20 cellular contexts compared by ENCODE assay signal in the genomic region with DNA sequence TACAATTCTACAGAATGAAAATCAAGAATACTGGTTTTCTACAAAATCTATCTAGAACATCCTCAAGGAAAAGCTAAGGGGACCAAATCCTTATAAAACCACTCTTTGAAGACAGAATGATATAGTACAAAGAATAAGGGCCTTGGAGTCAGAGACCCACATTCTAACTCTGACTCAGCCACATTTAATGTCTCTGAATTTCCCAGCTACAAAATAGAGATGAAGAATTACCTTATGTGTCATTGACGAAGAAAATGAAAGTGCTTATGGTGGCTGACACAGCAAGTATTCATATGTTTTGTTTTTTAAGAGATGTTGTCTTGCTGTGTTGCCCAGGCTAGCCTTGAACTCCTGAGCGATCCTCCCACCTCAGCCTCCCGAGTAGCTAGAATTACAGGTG. TPM values are rescaled to one million over a fixed set of nuclear protein-coding genes. Genes with fewer than 3 reads are reported as not detected.
DNase-seq lines count a peak whose midpoint lies in the region; ATAC-seq, FAIRE-seq and TF ChIP-seq lines count a peak whose summit lies in the region.
"Had no signal": no experiment of that assay in that cellular context is flagged by ENCODE, and none has a peak within 500 bp of the region (broad histone marks: within the 10 kb centered on the region; RNA-seq: fewer than 3 reads in every experiment).

No MANE protein-coding gene starts in this region.

- H2AFZ ChIP-seq in astrocyte (ENCODE audit: low read depth, low read length), result no peak overlapping the region
- no peak overlapping the region for H2AFZ ChIP-seq in hepatocyte
- H2AFZ ChIP-seq in PC-9, result no peak overlapping the region

- peaks cover 33% of the 10 kb centered on the region for H3K36me3 Mint-ChIP-seq in activated CD4-positive, alpha-beta T cell treated with anti-CD3 and anti-CD28 coated beads for 36 hours (ENCODE audit: low read depth)
- H3K36me3 Mint-ChIP-seq in CD8-positive, alpha-beta T cell, result peaks cover 67% of the 10 kb centered on the region
- peaks cover 8% of the 10 kb centered on the region for H3K36me3 Mint-ChIP-seq in astrocyte (ENCODE audit: low read depth, unreplicated experiment)
- H3K36me3 Mint-ChIP-seq in nephron (ENCODE audit: low read depth), result peaks cover 36% of the 10 kb centered on the region

- no peak overlapping the region for H3K9ac ChIP-seq in astrocyte (ENCODE audit: low read length)

- no peaks in the 10 kb centered on the region for H3K9me3 Mint-ChIP-seq in activated CD4-positive, alpha-beta T cell treated with anti-CD3 and anti-CD28 coated beads for 36 hours (ENCODE audit: low read depth)
- no peaks in the 10 kb centered on the region for H3K9me3 Mint-ChIP-seq in CD8-positive, alpha-beta T cell
- no peaks in the 10 kb centered on the region for H3K9me3 Mint-ChIP-seq in astrocyte (ENCODE audit: unreplicated experiment)
- peaks cover 2% of the 10 kb centered on the region for H3K9me3 Mint-ChIP-seq in nephron
- H3K9me3 Mint-ChIP-seq: CD4-positive, CD25-positive, alpha-beta regulatory T cell; HFFc6 had no signal

- H4K20me1 ChIP-seq in astrocyte (ENCODE audit: insufficient read depth, low read length) (no peaks in the 10 kb centered on the region), hepatocyte (ENCODE audit: insufficient read depth, poor library complexity, severe bottlenecking) (no peaks in the 10 kb centered on the region), PC-9 (ENCODE audit: insufficient read depth) (no peaks in the 10 kb centered on the region)

- H3K4me1 ChIP-seq in CD8-positive, alpha-beta T cell (ENCODE audit: insufficient read depth, low read length), result no peaks in the 10 kb centered on the region
- H3K4me1 ChIP-seq in astrocyte (ENCODE audit: insufficient read depth, low read length) (no peaks in the 10 kb centered on the region), hepatocyte (ENCODE audit: insufficient read depth) (no peaks in the 10 kb centered on the region), PC-9 (replicated peaks; ENCODE audit: insufficient read depth) (no peaks in the 10 kb centered on the region)
- H3K4me1 ChIP-seq: BE2C, Caco-2 had no signal

- peak; percentile 53 for ATAC-seq in activated CD4-positive, alpha-beta T cell treated with anti-CD3 and anti-CD28 coated beads for 36 hours
- no peak for ATAC-seq in CD8-positive, alpha-beta T cell
- ATAC-seq: HepG2 had no signal

- H3K9me2 ChIP-seq in hepatocyte (replicated peaks; ENCODE audit: insufficient read depth) (no peaks in the 10 kb centered on the region), PC-9 (ENCODE audit: insufficient read depth) (no peaks in the 10 kb centered on the region)

- H3K9me3 ChIP-seq in CD8-positive, alpha-beta T cell (ENCODE audit: low read length), result no peaks in the 10 kb centered on the region
- H3K9me3 ChIP-seq in astrocyte (ENCODE audit: insufficient read depth, low read depth, low read length), result no peaks in the 10 kb centered on the region
- H3K9me3 ChIP-seq in hepatocyte (ENCODE audit: low read depth), result no peaks in the 10 kb centered on the region
- no peaks in the 10 kb centered on the region for H3K9me3 ChIP-seq in PC-9 (ENCODE audit: insufficient read depth, low read depth)
- H3K9me3 ChIP-seq: BE2C, Caco-2 had no signal

- H3K36me3 ChIP-seq in CD8-positive, alpha-beta T cell (ENCODE audit: insufficient read depth, low read length), result peaks cover 3% of the 10 kb centered on the region
- H3K36me3 ChIP-seq in astrocyte (ENCODE audit: insufficient read depth, low read length), result peaks cover 11% of the 10 kb centered on the region
- H3K36me3 ChIP-seq in hepatocyte (replicated peaks; ENCODE audit: insufficient read depth, low read depth), result no peaks in the 10 kb centered on the region
- no peaks in the 10 kb centered on the region for H3K36me3 ChIP-seq in PC-9 (ENCODE audit: low read depth)

- no peaks in the 10 kb centered on the region for H3F3A ChIP-seq in PC-9 (ENCODE audit: insufficient read depth, low read depth)

- H3K79me2 ChIP-seq in astrocyte (ENCODE audit: insufficient read depth, low read length), result no peaks in the 10 kb centered on the region
- H3K79me2 ChIP-seq in hepatocyte, result no peaks in the 10 kb centered on the region
- no peaks in the 10 kb centered on the region for H3K79me2 ChIP-seq in PC-9 (ENCODE audit: low read depth)

- H3K4me3 ChIP-seq in CD8-positive, alpha-beta T cell (ENCODE audit: low read depth, low read length), result no peak overlapping the region
- H3K4me3 ChIP-seq in astrocyte (ENCODE audit: insufficient read depth, low read depth, low read length), result no peak overlapping the region
- no peak overlapping the region for H3K4me3 ChIP-seq in hepatocyte
- no peak overlapping the region for H3K4me3 ChIP-seq in PC-9

- no peaks in the 10 kb centered on the region for H3K27me3 Mint-ChIP-seq in activated CD4-positive, alpha-beta T cell treated with anti-CD3 and anti-CD28 coated beads for 36 hours
- H3K27me3 Mint-ChIP-seq in CD8-positive, alpha-beta T cell (ENCODE audit: low read depth), result no peaks in the 10 kb centered on the region
- no peaks in the 10 kb centered on the region for H3K27me3 Mint-ChIP-seq in astrocyte (ENCODE audit: low read depth, unreplicated experiment)
- H3K27me3 Mint-ChIP-seq in nephron (ENCODE audit: low read depth), result no peaks in the 10 kb centered on the region
- H3K27me3 Mint-ChIP-seq: CD4-positive, CD25-positive, alpha-beta regulatory T cell had no signal

- H3K4me2 ChIP-seq in astrocyte (ENCODE audit: low read length) (no peak overlapping the region), hepatocyte (no peak overlapping the region), PC-9 (no peak overlapping the region)

- no peak for TF ChIP-seq CTCF in CD8-positive, alpha-beta T cell (IDR thresholded peaks at IDR 0.05)
- no peak for TF ChIP-seq CTCF in astrocyte (IDR thresholded peaks at IDR 0.05; ENCODE audit: insufficient read depth, low read depth, low read length)
- TF ChIP-seq CTCF in nephron (IDR thresholded peaks at IDR 0.05; ENCODE audit: unreplicated experiment in 3 of 3), result no peak
- no peak for TF ChIP-seq CTCF in hepatocyte (IDR thresholded peaks at IDR 0.05; ENCODE audit: poor library complexity)
- no peak for TF ChIP-seq CTCF in PC-9 (conservative IDR thresholded peaks at IDR 0.05)

- peak overlapping the region; percentile 37 for H3K27ac Mint-ChIP-seq in activated CD4-positive, alpha-beta T cell treated with anti-CD3 and anti-CD28 coated beads for 36 hours
- peak overlapping the region; percentile 55 for H3K27ac Mint-ChIP-seq in CD8-positive, alpha-beta T cell
- H3K27ac Mint-ChIP-seq in astrocyte (ENCODE audit: unreplicated experiment) (no peak overlapping the region), nephron (peak overlapping the region in 2 of 3 experiments; percentile 27 to 60)
- H3K27ac Mint-ChIP-seq: HFFc6 had no signal

- 75% methylated on average over 3 of the region's 3 CpGs for WGBS in hepatocyte (ENCODE audit: low lambda C conversion rate, missing lambda C conversion rate)

- CTCF ChIA-PET in activated CD4-positive, alpha-beta T cell treated with anti-CD3 and anti-CD28 coated beads for 36 hours (lab: Charles Lee), result interaction anchor here (0.7 to 2.1 kb wide), 2 partner anchors 10 to 32 kb away, joined by 3 to 6 read pairs; no protein-coding TSS in a partner anchor
- CTCF ChIA-PET in CD8-positive, alpha-beta T cell (lab: Charles Lee), result interaction anchor here (1.6 kb wide), 1 partner anchor 111 kb away, joined by 4 read pairs; no protein-coding TSS in a partner anchor
- CTCF ChIA-PET in PC-9 (lab: Charles Lee), result no interaction called here

- intact Hi-C loops in activated CD4-positive, alpha-beta T cell treated with anti-CD3 and anti-CD28 coated beads for 36 hours (cut with DNase I, micrococcal nuclease), result loop anchor here in 1 of 2 experiments (10.0 kb wide), 1 partner anchor 52 kb away; a partner anchor contains a TSS
- intact Hi-C loops in CD8-positive, alpha-beta T cell (cut with DNase I, micrococcal nuclease), result no loop called here
- intact Hi-C loops in PC-9 (cut with micrococcal nuclease; ENCODE audit: unreplicated experiment), result no loop called here

- H3K27me3 ChIP-seq in CD8-positive, alpha-beta T cell (ENCODE audit: insufficient read depth, low read length), result no peaks in the 10 kb centered on the region
- H3K27me3 ChIP-seq in astrocyte (ENCODE audit: insufficient read depth, low read length) (no peaks in the 10 kb centered on the region), hepatocyte (no peaks in the 10 kb centered on the region), PC-9 (ENCODE audit: insufficient read depth, low read depth) (no peaks in the 10 kb centered on the region)
- H3K27me3 ChIP-seq: BE2C had no signal

- DNase-seq in activated CD4-positive, alpha-beta T cell treated with anti-CD3 and anti-CD28 coated beads for 36 hours, result peak; percentile 6
- DNase-seq in activated CD4-positive, alpha-beta T cell treated with anti-CD3 and anti-CD28 coated beads for 1 hour, result no peak
- no peak for DNase-seq in CD8-positive, alpha-beta T cell
- DNase-seq in astrocyte (ENCODE audit: low read depth), result peak; percentile 1
- DNase-seq in hepatocyte (ENCODE audit: low spot score), result no peak
- DNase-seq in PC-9, result no peak
- no peak for DNase-seq in urothelium cell line (ENCODE audit: low spot score)
- DNase-seq: BE2C, Caco-2, GDM1, H7, HFFc6, KBM-7, NCI-H1694 treated with DMSO at 0.1 percent for 48 hours, NCI-H2107, NCI-H510A treated with DMSO at 0.1 percent for 48 hours, NCI-H774 had no signal

- H3K4me3 Mint-ChIP-seq in activated CD4-positive, alpha-beta T cell treated with anti-CD3 and anti-CD28 coated beads for 36 hours, result no peak overlapping the region
- H3K4me3 Mint-ChIP-seq in CD8-positive, alpha-beta T cell, result no peak overlapping the region
- H3K4me3 Mint-ChIP-seq in astrocyte (ENCODE audit: unreplicated experiment) (no peak overlapping the region), nephron (no peak overlapping the region)
- H3K4me3 Mint-ChIP-seq: CD4-positive, CD25-positive, alpha-beta regulatory T cell; HFFc6 had no signal

- FAIRE-seq in astrocyte (lab: Jason Lieb, UNC), result peak; percentile 80
- FAIRE-seq in urothelium cell line (lab: Jason Lieb, UNC), result no peak
- FAIRE-seq: HepG2 had no signal

- POLR2A ChIA-PET in activated CD4-positive, alpha-beta T cell treated with anti-CD3 and anti-CD28 coated beads for 36 hours (lab: Charles Lee), result no interaction called here
- POLR2A ChIA-PET in CD8-positive, alpha-beta T cell (lab: Charles Lee), result no interaction called here
- POLR2A ChIA-PET in PC-9 (lab: Charles Lee; ENCODE audit: unreplicated experiment), result no interaction called here

- no TSS peak for BruUV-seq in PC-9 (replicated peaks; lab: Mats Ljungman, UMichigan)

- H3K27ac ChIP-seq in CD8-positive, alpha-beta T cell (ENCODE audit: low read depth, low read length), result no peak overlapping the region
- H3K27ac ChIP-seq in astrocyte (ENCODE audit: low read depth, low read length) (no peak overlapping the region), hepatocyte (no peak overlapping the region), PC-9 (no peak overlapping the region)

- H3K4me1 Mint-ChIP-seq in activated CD4-positive, alpha-beta T cell treated with anti-CD3 and anti-CD28 coated beads for 36 hours, result peaks cover 26% of the 10 kb centered on the region
- H3K4me1 Mint-ChIP-seq in CD8-positive, alpha-beta T cell (ENCODE audit: low read depth), result peaks cover 20% of the 10 kb centered on the region
- H3K4me1 Mint-ChIP-seq in astrocyte (ENCODE audit: low read depth, unreplicated experiment), result no peaks in the 10 kb centered on the region
- peaks cover 5% of the 10 kb centered on the region for H3K4me1 Mint-ChIP-seq in nephron

RNA-seq across cellular contexts. Expression of a gene that starts 35.9 kb away (rescaled TPM):
- 10 to 100 TPM; 15.8 to 20.5 TPM for total RNA-seq in activated CD4-positive, alpha-beta T cell treated with anti-CD3 and anti-CD28 coated beads for 36 hours
- 10 to 100 TPM; 10.6 to 11.0 TPM for total RNA-seq in CD8-positive, alpha-beta T cell
- total RNA-seq in astrocyte (12.8 and 12.9 TPM in 2 replicates), hepatocyte (10.2 and 11.3 TPM in 2 replicates), PC-9 (2021) (5.3 and 8.1 TPM in 2 replicates)
- 5.5 and 6.1 TPM in 2 replicates for polyA plus RNA-seq in hepatocyte

RNA-seq across cellular contexts. Expression of a gene that starts 52.1 kb away (rescaled TPM):
- 10 to 100 TPM; 51.0 to 60.1 TPM for total RNA-seq in activated CD4-positive, alpha-beta T cell treated with anti-CD3 and anti-CD28 coated beads for 36 hours
- 10 to 100 TPM; 69.7 to 70.2 TPM for total RNA-seq in CD8-positive, alpha-beta T cell
- 79.5 and 79.9 TPM in 2 replicates for total RNA-seq in astrocyte
- total RNA-seq in hepatocyte, result 27.4 and 31.9 TPM in 2 replicates
- polyA plus RNA-seq in hepatocyte, result 8.5 and 16.0 TPM in 2 replicates
- total RNA-seq in PC-9 (2021), result 39.9 and 47.0 TPM in 2 replicates

Comparison
In these comparisons a context has a peak if more than half of its experiments do, and no peak if none do; other contexts are left out.
1. DNase-seq: peak in activated CD4-positive, alpha-beta T cell treated with anti-CD3 and anti-CD28 coated beads for 36 hours (single experiment) and astrocyte (single experiment); none in activated CD4-positive, alpha-beta T cell treated with anti-CD3 and anti-CD28 coated beads for 1 hour (single experiment), CD8-positive, alpha-beta T cell (0 of 7), hepatocyte (single experiment), PC-9 (0 of 2) and urothelium cell line (single experiment).